ENCODE assay signal across 8 cellular contexts in genomic region chr2:218648473-218649100, GRCh38. TPM values are rescaled to one million over a fixed set of nuclear protein-coding genes. Genes with fewer than 3 reads are reported as not detected.
A peak's percentile ranks its signal among the peaks of the same experiment; 100 is the strongest.
DNase-seq lines count a peak whose midpoint lies in the region; ATAC-seq and TF ChIP-seq lines count a peak whose summit lies in the region.

No MANE protein-coding gene starts in this region.

- ATAC-seq in GM21825 (IDR thresholded peaks at IDR 0.05; ENCODE audit: unreplicated experiment), result peak; percentile 42
- peak; percentile 87 for ATAC-seq in activated CD8-positive, alpha-beta T cell treated with anti-CD3 and anti-CD28 coated beads, Interleukin-2, amount 10 ng/mL, durations not matched to agents 7 days and 5 days
- ATAC-seq in naive B cell (ENCODE audit: low read depth in 2 of 2), result peak; percentile 59 to 78
- no peak for ATAC-seq in GM21723 (IDR thresholded peaks at IDR 0.05; ENCODE audit: unreplicated experiment)

- H3K27ac ChIP-seq in CD4-positive, alpha-beta memory T cell (ENCODE audit: low read depth, low read length), result no peak overlapping the region
- H3K27ac ChIP-seq in transverse colon, result no peak overlapping the region

- TF ChIP-seq POLR2A in transverse colon (IDR thresholded peaks at IDR 0.05), result no peak

- peaks cover 78% of the 10 kb centered on the region for H3K36me3 ChIP-seq in CD4-positive, alpha-beta memory T cell (ENCODE audit: insufficient read depth, low read length)
- peaks cover 0 to 57% (median 28%) of the 10 kb centered on the region in 4 donors for H3K36me3 ChIP-seq in transverse colon

- peak in 4 of 5 donors; percentile 42 to 52 (median 48) for DNase-seq in CD4-positive, alpha-beta memory T cell
- DNase-seq in NCI-H69 (lab: John Stamatoyannopoulos, UW) (peak; percentile 33), epithelial cell of proximal tubule (ENCODE audit: low read depth) (no peak), naive B cell (peak; percentile 38), transverse colon (peak; percentile 54)
- peak; percentile 69 for DNase-seq in activated CD8-positive, alpha-beta T cell treated with anti-CD3 and anti-CD28 coated beads, Interleukin-2, amount 10 ng/mL, durations not matched to agents 7 days and 5 days

- no peaks in the 10 kb centered on the region for H3K9me3 ChIP-seq in CD4-positive, alpha-beta memory T cell (ENCODE audit: control insufficient read depth in 1 of 2, low read length in 2 of 2)
- no peaks in the 10 kb centered on the region for H3K9me3 ChIP-seq in transverse colon

- H3K4me1 ChIP-seq in CD4-positive, alpha-beta memory T cell (ENCODE audit: insufficient read depth, low read length), result peaks cover 6% of the 10 kb centered on the region
- no peaks in the 10 kb centered on the region for H3K4me1 ChIP-seq in transverse colon

- peaks cover 47 to 85% of the 10 kb centered on the region in 2 donors for H3K36me3 Mint-ChIP-seq in CD4-positive, alpha-beta memory T cell
- H3K36me3 Mint-ChIP-seq in activated CD8-positive, alpha-beta T cell treated with anti-CD3 and anti-CD28 coated beads, Interleukin-2, amount 10 ng/mL, durations not matched to agents 7 days and 5 days (ENCODE audit: low read depth), result peaks cover 67% of the 10 kb centered on the region
- peaks cover 9 to 31% of the 10 kb centered on the region in 2 donors for H3K36me3 Mint-ChIP-seq in naive B cell

- peak; percentile 89 for TF ChIP-seq CTCF in epithelial cell of proximal tubule (conservative IDR thresholded peaks at IDR 0.05; ENCODE audit: low read depth, low read length)
- peak; percentile 68 to 79 (median 75) for TF ChIP-seq CTCF in transverse colon (IDR thresholded peaks at IDR 0.05)

- POLR2A ChIA-PET in CD4-positive, alpha-beta memory T cell (lab: Charles Lee; ENCODE audit: partially characterized antibody), result interaction anchor here (0.9 to 2.7 kb wide), 4 partner anchors 10 to 249 kb away, joined by 3 to 16 read pairs (median 4); partner anchors contain the start of genes BCS1L, CTDSP1 and ZNF142
- POLR2A ChIA-PET in activated CD8-positive, alpha-beta T cell treated with anti-CD3 and anti-CD28 coated beads, Interleukin-2, amount 10 ng/mL, durations not matched to agents 7 days and 5 days (lab: Charles Lee), result interaction anchor here (1.3 kb wide), 1 partner anchor 11 kb away, joined by 3 read pairs; the partner anchor contains the start of genes BCS1L and ZNF142

- H3K9me3 Mint-ChIP-seq in CD4-positive, alpha-beta memory T cell, result no peaks in the 10 kb centered on the region
- no peaks in the 10 kb centered on the region for H3K9me3 Mint-ChIP-seq in activated CD8-positive, alpha-beta T cell treated with anti-CD3 and anti-CD28 coated beads, Interleukin-2, amount 10 ng/mL, durations not matched to agents 7 days and 5 days (ENCODE audit: insufficient read depth)
- no peaks in the 10 kb centered on the region for H3K9me3 Mint-ChIP-seq in naive B cell

- CTCF ChIA-PET in CD4-positive, alpha-beta memory T cell (lab: Charles Lee; ENCODE audit: partially characterized antibody), result interaction anchor here (0.7 to 4.7 kb wide), 12 partner anchors 11 to 247 kb away, joined by 3 to 49 read pairs (median 3); partner anchors contain the start of genes BCS1L, RNF25, STK36 and ZNF142
- CTCF ChIA-PET in activated CD8-positive, alpha-beta T cell treated with anti-CD3 and anti-CD28 coated beads, Interleukin-2, amount 10 ng/mL, durations not matched to agents 7 days and 5 days (lab: Charles Lee), result interaction anchor here (0.6 to 1.9 kb wide), 22 partner anchors 10 to 347 kb away, joined by 3 to 32 read pairs (median 3); partner anchors contain the start of genes BCS1L, PLCD4, USP37 and ZNF142

- no peaks in the 10 kb centered on the region for H3K27me3 ChIP-seq in CD4-positive, alpha-beta memory T cell (ENCODE audit: insufficient read depth, low read length)
- no peaks in the 10 kb centered on the region for H3K27me3 ChIP-seq in transverse colon

- no peak overlapping the region for H3K4me3 ChIP-seq in CD4-positive, alpha-beta memory T cell (ENCODE audit: low read length in 2 of 2)
- H3K4me3 ChIP-seq in epithelial cell of proximal tubule (ENCODE audit: low read depth, low read length) (no peak overlapping the region), transverse colon (no peak overlapping the region)

- in situ Hi-C loops in transverse colon (cut with MboI; ENCODE audit: low pct_ligation_motif_present in 1 of 4, low pct_unique_long_range_greater_than_20kb in 1 of 4, low sequenced_read_pairs in 3 of 4), result no loop called here

- intact Hi-C loops in CD4-positive, alpha-beta memory T cell (cut with micrococcal nuclease), result loop anchor here (1.0 to 2.0 kb wide), 5 partner anchors 11 to 376 kb away; partner anchors contain the start of genes BCS1L, CNOT9, USP37 and ZNF142
- intact Hi-C loops in transverse colon (cut with DNase I; ENCODE audit: low total_unique reads), result no loop called here

- peak overlapping the region in 2 of 7 donors; percentile 54 to 67 for H3K27ac Mint-ChIP-seq in CD4-positive, alpha-beta memory T cell
- no peak overlapping the region for H3K27ac Mint-ChIP-seq in activated CD8-positive, alpha-beta T cell treated with anti-CD3 and anti-CD28 coated beads, Interleukin-2, amount 10 ng/mL, durations not matched to agents 7 days and 5 days
- peak overlapping the region in 2 of 6 donors; percentile 11 to 43 for H3K27ac Mint-ChIP-seq in naive B cell

- 23 to 72% methylated on average over 3 to 14 of the region's 14 CpGs for WGBS in transverse colon (ENCODE audit: low coverage in 1 of 2), 2 donors

- no peak overlapping the region for H3K4me3 Mint-ChIP-seq in CD4-positive, alpha-beta memory T cell
- H3K4me3 Mint-ChIP-seq in activated CD8-positive, alpha-beta T cell treated with anti-CD3 and anti-CD28 coated beads, Interleukin-2, amount 10 ng/mL, durations not matched to agents 7 days and 5 days, result no peak overlapping the region
- H3K4me3 Mint-ChIP-seq in naive B cell, result no peak overlapping the region

- TF ChIP-seq EP300 in transverse colon (IDR thresholded peaks at IDR 0.05; ENCODE audit: low read depth), result no peak

- peaks cover 6 to 13% (median 11%) of the 10 kb centered on the region in 4 donors for H3K4me1 Mint-ChIP-seq in CD4-positive, alpha-beta memory T cell
- peaks cover 3% of the 10 kb centered on the region for H3K4me1 Mint-ChIP-seq in activated CD8-positive, alpha-beta T cell treated with anti-CD3 and anti-CD28 coated beads, Interleukin-2, amount 10 ng/mL, durations not matched to agents 7 days and 5 days (ENCODE audit: low read depth)
- peaks cover 3 to 12% (median 9%) of the 10 kb centered on the region in 3 donors for H3K4me1 Mint-ChIP-seq in naive B cell

- H3K27me3 Mint-ChIP-seq in CD4-positive, alpha-beta memory T cell, result no peaks in the 10 kb centered on the region
- H3K27me3 Mint-ChIP-seq in activated CD8-positive, alpha-beta T cell treated with anti-CD3 and anti-CD28 coated beads, Interleukin-2, amount 10 ng/mL, durations not matched to agents 7 days and 5 days (ENCODE audit: low read depth), result no peaks in the 10 kb centered on the region
- no peaks in the 10 kb centered on the region for H3K27me3 Mint-ChIP-seq in naive B cell

RNA-seq across cellular contexts. Expression of gene ZNF142, which starts 10.8 kb away (rescaled TPM):
- total RNA-seq in CD4-positive, alpha-beta memory T cell, result 10 to 100 TPM; 44.4 to 54.5 TPM
- polyA plus RNA-seq in CD4-positive, alpha-beta memory T cell, result 10 to 100 TPM in 1 of 2 donors, 1 to 10 TPM in 1; 1.9 to 17.3 TPM
- total RNA-seq in activated CD8-positive, alpha-beta T cell treated with anti-CD3 and anti-CD28 coated beads, Interleukin-2, amount 10 ng/mL, durations not matched to agents 7 days and 5 days, result 10 to 100 TPM; 49.2 to 53.1 TPM
- total RNA-seq in epithelial cell of proximal tubule (16.0 and 17.6 TPM in 2 replicates), transverse colon (10 to 100 TPM; 18.5 to 58.0 (median 24.5) TPM)
- 10 to 100 TPM in 1 of 6 donors, 1 to 10 TPM in 4, not detected in 1; 4.8 to 24.9 (median 5.9) TPM for polyA plus RNA-seq in naive B cell (ENCODE audit: low read depth in 6 of 6)

RNA-seq across cellular contexts. Expression of gene BCS1L, which starts 10.9 kb away (rescaled TPM):
- 10 to 100 TPM; 53.0 to 57.2 TPM for total RNA-seq in CD4-positive, alpha-beta memory T cell
- 10 to 100 TPM; 13.9 to 18.2 TPM for polyA plus RNA-seq in CD4-positive, alpha-beta memory T cell
- 10 to 100 TPM; 50.1 to 50.5 TPM for total RNA-seq in activated CD8-positive, alpha-beta T cell treated with anti-CD3 and anti-CD28 coated beads, Interleukin-2, amount 10 ng/mL, durations not matched to agents 7 days and 5 days
- total RNA-seq in epithelial cell of proximal tubule (38.2 and 62.1 TPM in 2 replicates), transverse colon (10 to 100 TPM; 40.3 to 51.3 (median 42.8) TPM)
- 10 to 100 TPM; 16.8 to 30.2 (median 23.0) TPM for polyA plus RNA-seq in naive B cell (ENCODE audit: low read depth in 6 of 6)

RNA-seq across cellular contexts. Expression of gene RNF25, which starts 23.2 kb away (rescaled TPM):
- 10 to 100 TPM; 28.6 to 32.9 TPM for total RNA-seq in CD4-positive, alpha-beta memory T cell
- polyA plus RNA-seq in CD4-positive, alpha-beta memory T cell, result 10 to 100 TPM; 13.5 to 22.8 TPM
- total RNA-seq in activated CD8-positive, alpha-beta T cell treated with anti-CD3 and anti-CD28 coated beads, Interleukin-2, amount 10 ng/mL, durations not matched to agents 7 days and 5 days, result 10 to 100 TPM; 19.0 to 25.8 TPM
- 23.1 and 32.6 TPM in 2 replicates for total RNA-seq in epithelial cell of proximal tubule
- polyA plus RNA-seq in naive B cell (ENCODE audit: low read depth in 6 of 6), result 10 to 100 TPM; 16.9 to 30.6 (median 20.0) TPM
- total RNA-seq in transverse colon, result 10 to 100 TPM in 3 of 4 donors, 1 to 10 TPM in 1; 1.6 to 52.7 (median 12.7) TPM

RNA-seq across cellular contexts. Expression of gene STK36, which starts 23.3 kb away (rescaled TPM):
- total RNA-seq in CD4-positive, alpha-beta memory T cell, result 10 to 100 TPM; 25.8 to 27.3 TPM
- 1 to 10 TPM; 3.7 to 4.3 TPM for polyA plus RNA-seq in CD4-positive, alpha-beta memory T cell
- 10 to 100 TPM; 12.1 to 15.2 TPM for total RNA-seq in activated CD8-positive, alpha-beta T cell treated with anti-CD3 and anti-CD28 coated beads, Interleukin-2, amount 10 ng/mL, durations not matched to agents 7 days and 5 days
- total RNA-seq in epithelial cell of proximal tubule, result 9.7 and 16.0 TPM in 2 replicates
- polyA plus RNA-seq in naive B cell (ENCODE audit: low read depth in 6 of 6), result 1 to 10 TPM; 2.0 to 5.9 (median 3.3) TPM
- total RNA-seq in transverse colon, result 10 to 100 TPM; 34.5 to 73.6 (median 44.8) TPM

RNA-seq across cellular contexts. Expression of gene PLCD4, which starts 40.9 kb away (rescaled TPM):
- under 1 TPM; 0.26 to 0.30 TPM for total RNA-seq in CD4-positive, alpha-beta memory T cell
- under 1 TPM in 1 of 2 donors, not detected in 1; 0.49 TPM for polyA plus RNA-seq in CD4-positive, alpha-beta memory T cell
- under 1 TPM; 0.26 to 0.32 TPM for total RNA-seq in activated CD8-positive, alpha-beta T cell treated with anti-CD3 and anti-CD28 coated beads, Interleukin-2, amount 10 ng/mL, durations not matched to agents 7 days and 5 days
- total RNA-seq in epithelial cell of proximal tubule (0.29 and 0.58 TPM in 2 replicates), transverse colon (1 to 10 TPM in 3 of 4 donors, under 1 TPM in 1; 0.20 to 8.2 (median 4.7) TPM)
- under 1 TPM in 1 of 6 donors, not detected in 5; 0.21 TPM for polyA plus RNA-seq in naive B cell (ENCODE audit: low read depth in 6 of 6)
